In genomic region chr7:44963526-44964290, GRCh38 we compare ENCODE assay signal across 12 cellular contexts. TPM values are rescaled to one million over a fixed set of nuclear protein-coding genes. Genes with fewer than 3 reads are reported as not detected.
DNase-seq lines count a peak whose midpoint lies in the region; ATAC-seq and TF ChIP-seq lines count a peak whose summit lies in the region.
"Had no signal": no experiment of that assay in that cellular context is flagged by ENCODE, and none has a peak within 500 bp of the region (broad histone marks: within the 10 kb centered on the region; RNA-seq: fewer than 3 reads in every experiment).

No MANE protein-coding gene starts in this region.

- no peak overlapping the region for H3K9ac ChIP-seq in colonic mucosa (ENCODE audit: low read depth in 2 of 2, low read length in 2 of 2)

- H3K4me3 Mint-ChIP-seq in IgD-negative memory B cell = no peak overlapping the region

- peak; percentile 36 for DNase-seq in cardiac septum (ENCODE audit: low spot score)
- no peak for DNase-seq in heart right ventricle
- DNase-seq in hepatocyte (ENCODE audit: low spot score) = peak; percentile 2
- peak; percentile 8 for DNase-seq in stimulated activated naive CD8-positive, alpha-beta T cell treated with anti-CD3 and anti-CD28 coated beads, Interleukin-15, Interleukin-2, amounts not matched to agents 100 U/mL and 50 U/mL, for 24 hours
- DNase-seq in NCI-H748 (lab: John Stamatoyannopoulos, UW; ENCODE audit: unreplicated experiment) = no peak
- no peak for DNase-seq in NCI-H748 treated with DMSO at 0.1 percent for 48 hours (lab: John Stamatoyannopoulos, UW)
- no peak for DNase-seq in colonic mucosa
- DNase-seq: NCI-H2029, occipital lobe had no signal

- TF ChIP-seq CTCF in heart right ventricle (IDR thresholded peaks at IDR 0.05) (no peak), hepatocyte (IDR thresholded peaks at IDR 0.05; ENCODE audit: poor library complexity) (no peak), colonic mucosa (IDR thresholded peaks at IDR 0.05) (no peak)

- peak overlapping the region in 2 of 3 donors; percentile 64 for H3K27ac Mint-ChIP-seq in IgD-negative memory B cell

- H3K27ac ChIP-seq in heart right ventricle (no peak overlapping the region), hepatocyte (no peak overlapping the region), colonic mucosa (no peak overlapping the region)
- H3K27ac ChIP-seq: ascending aorta had no signal

- no peaks in the 10 kb centered on the region for H3K27me3 Mint-ChIP-seq in IgD-negative memory B cell

- H3K4me1 Mint-ChIP-seq in IgD-negative memory B cell = peaks cover 5 to 12% (median 8%) of the 10 kb centered on the region in 3 donors

- H3K4me2 ChIP-seq in hepatocyte = no peak overlapping the region

- intact Hi-C loops in cardiac septum (cut with DNase I) (no loop called here), heart right ventricle (cut with DNase I) (no loop called here), colonic mucosa (cut with DNase I) (no loop called here)

- H3K4me3 ChIP-seq in heart right ventricle (no peak overlapping the region), hepatocyte (no peak overlapping the region), colonic mucosa (no peak overlapping the region)

- WGBS in heart right ventricle, 2 donors = 97% methylated on average over 19 of the region's 19 CpGs
- WGBS in hepatocyte (ENCODE audit: low lambda C conversion rate, missing lambda C conversion rate) = 93% methylated on average over 18 of the region's 19 CpGs

- no peaks in the 10 kb centered on the region for H3K9me3 Mint-ChIP-seq in IgD-negative memory B cell

- no peaks in the 10 kb centered on the region for H3K9me2 ChIP-seq in hepatocyte (replicated peaks; ENCODE audit: insufficient read depth)

- H3K36me3 Mint-ChIP-seq in IgD-negative memory B cell = peaks cover 1% of the 10 kb centered on the region

- H4K20me1 ChIP-seq in hepatocyte (ENCODE audit: insufficient read depth, poor library complexity, severe bottlenecking) = no peaks in the 10 kb centered on the region

- H3K9me3 ChIP-seq in heart right ventricle (no peaks in the 10 kb centered on the region), hepatocyte (ENCODE audit: low read depth) (no peaks in the 10 kb centered on the region), colonic mucosa (no peaks in the 10 kb centered on the region)
- H3K9me3 ChIP-seq: ascending aorta had no signal

- ATAC-seq in heart right ventricle = no peak
- no peak for ATAC-seq in stimulated activated naive CD8-positive, alpha-beta T cell treated with anti-CD3 and anti-CD28 coated beads, Interleukin-15, Interleukin-2, amounts not matched to agents 100 U/mL and 50 U/mL, for 24 hours

- peaks cover 0 to 46% (median 0%) of the 10 kb centered on the region in 9 donors for H3K36me3 ChIP-seq in heart right ventricle
- no peaks in the 10 kb centered on the region for H3K36me3 ChIP-seq in hepatocyte (replicated peaks; ENCODE audit: insufficient read depth, low read depth)
- no peaks in the 10 kb centered on the region for H3K36me3 ChIP-seq in colonic mucosa
- H3K36me3 ChIP-seq: ascending aorta had no signal

- H3K27me3 ChIP-seq in heart right ventricle = peaks cover 4 to 30% (median 12%) of the 10 kb centered on the region in 7 donors
- peaks cover 23% of the 10 kb centered on the region for H3K27me3 ChIP-seq in hepatocyte
- H3K27me3 ChIP-seq in colonic mucosa = peaks cover 8% of the 10 kb centered on the region
- H3K27me3 ChIP-seq: ascending aorta had no signal

- peaks cover 8 to 18% (median 11%) of the 10 kb centered on the region in 9 donors for H3K4me1 ChIP-seq in heart right ventricle
- peaks cover 5% of the 10 kb centered on the region for H3K4me1 ChIP-seq in hepatocyte (ENCODE audit: insufficient read depth)
- H3K4me1 ChIP-seq in colonic mucosa = peaks cover 7% of the 10 kb centered on the region

- H3K79me2 ChIP-seq in hepatocyte = no peaks in the 10 kb centered on the region

- H2AFZ ChIP-seq in hepatocyte = no peak overlapping the region

RNA-seq across cellular contexts. Expression of gene MYO1G, which starts 15.1 kb away (rescaled TPM):
- total RNA-seq in cardiac septum (2.4 TPM), heart right ventricle (10 to 100 TPM in 1 of 10 donors, 1 to 10 TPM in 3, under 1 TPM in 6; 0.30 to 11.0 (median 0.65) TPM), hepatocyte (0.03 TPM in 1 of 2 replicates, not detected in the other), colonic mucosa (1 to 10 TPM; 2.1 to 3.6 TPM)
- polyA plus RNA-seq in heart right ventricle (1 to 10 TPM in 1 of 2 donors, under 1 TPM in 1; 0.66 to 1.0 TPM), IgD-negative memory B cell (167 TPM), hepatocyte (0.10 TPM in 1 of 2 replicates, not detected in the other)
- total RNA-seq: M059J had no signal

RNA-seq across cellular contexts. Expression of gene CCM2, which starts 36.3 kb away (rescaled TPM):
- total RNA-seq in cardiac septum = 35.3 TPM
- 10 to 100 TPM; 21.5 to 37.7 (median 25.4) TPM for total RNA-seq in heart right ventricle
- 10 to 100 TPM; 45.1 to 71.1 TPM for polyA plus RNA-seq in heart right ventricle
- polyA plus RNA-seq in IgD-negative memory B cell = 81.8 TPM
- 31.6 and 32.2 TPM in 2 replicates for total RNA-seq in hepatocyte
- polyA plus RNA-seq in hepatocyte = 53.8 and 57.1 TPM in 2 replicates
- 10 to 100 TPM; 34.8 to 38.0 TPM for total RNA-seq in colonic mucosa

Comparison
In these comparisons a context has a peak if more than half of its experiments do, and no peak if none do; other contexts are left out.
1. DNase-seq: peak in cardiac septum (single experiment), hepatocyte (single experiment) and stimulated activated naive CD8-positive, alpha-beta T cell treated with anti-CD3 and anti-CD28 coated beads, Interleukin-15, Interleukin-2, amounts not matched to agents 100 U/mL and 50 U/mL, for 24 hours (single experiment); none in heart right ventricle (0 of 2), NCI-H748 (single experiment), NCI-H748 treated with DMSO at 0.1 percent for 48 hours (single experiment) and colonic mucosa (single experiment).